In the genomic region with DNA sequence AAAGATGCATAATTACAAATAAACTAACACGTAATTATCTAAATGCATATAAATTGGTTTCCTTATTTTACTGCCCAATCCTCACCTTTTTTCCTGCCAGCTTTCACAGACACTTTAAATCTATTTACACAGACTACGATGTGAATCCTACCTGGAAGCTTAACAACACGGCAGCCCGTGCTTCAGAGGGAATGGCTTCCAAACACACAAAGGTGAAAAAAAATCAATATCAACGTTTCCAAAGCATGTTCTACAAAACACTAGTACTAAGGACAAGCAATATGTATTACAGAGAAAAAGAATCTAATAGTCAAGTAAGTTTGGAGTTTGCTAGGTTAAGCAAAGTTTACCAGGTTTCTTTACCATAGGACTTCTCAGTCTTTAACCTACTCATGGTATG, we compare ENCODE assay signal across 1 cellular context.
TF ChIP-seq lines count a peak whose summit lies in the region.

No MANE protein-coding gene starts in this region.

TF ChIP-seq in HepG2, 621 proteins besides CTCF, POLR2A, EP300 and RAD21:
- no peak for TF ChIP-seq HOXA3 (CRISPR knock-in tag; IDR thresholded peaks at IDR 0.05)
- peak; percentile 28 for TF ChIP-seq ZEB1 (IDR thresholded peaks at IDR 0.05; ENCODE audit: insufficient replicate concordance, low read depth)
- TF ChIP-seq GATAD2A (CRISPR knock-in tag; IDR thresholded peaks at IDR 0.05): peak; percentile 57
- TF ChIP-seq ZNF33B (CRISPR knock-in tag; IDR thresholded peaks at IDR 0.05): no peak
- TF ChIP-seq LCORL (IDR thresholded peaks at IDR 0.05): no peak
- TF ChIP-seq LCORL (CRISPR knock-in tag; IDR thresholded peaks at IDR 0.05): 0 out of 2 replicates have a peak, but pooled peaks have one; percentile 13
- no peak for TF ChIP-seq ZBTB7B (CRISPR knock-in tag; IDR thresholded peaks at IDR 0.05)
- TF ChIP-seq, protein P1, sequence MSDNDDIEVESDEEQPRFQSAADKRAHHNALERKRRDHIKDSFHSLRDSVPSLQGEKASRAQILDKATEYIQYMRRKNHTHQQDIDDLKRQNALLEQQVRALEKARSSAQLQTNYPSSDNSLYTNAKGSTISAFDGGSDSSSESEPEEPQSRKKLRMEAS (IDR thresholded peaks at IDR 0.05): peak; percentile 22; the same call in 1 of the 2 replicates
- no peak for TF ChIP-seq CEBPB (IDR thresholded peaks at IDR 0.05; ENCODE audit: borderline replicate concordance, low read depth, low read length)
- TF ChIP-seq FOXJ3 (CRISPR knock-in tag; IDR thresholded peaks at IDR 0.05; ENCODE audit: borderline replicate concordance): peak; percentile 36; the same call in 1 of the 2 replicates
- TF ChIP-seq ZNF20 (CRISPR knock-in tag; IDR thresholded peaks at IDR 0.05): no peak
- 0 out of 2 replicates have a peak, but pooled peaks have one; percentile 18 for TF ChIP-seq ZNF205 (CRISPR knock-in tag; IDR thresholded peaks at IDR 0.05)
- TF ChIP-seq ATF2 (CRISPR knock-in tag; IDR thresholded peaks at IDR 0.05): 0 out of 2 replicates have a peak, but pooled peaks have one; percentile 42
- TF ChIP-seq, protein P2, sequence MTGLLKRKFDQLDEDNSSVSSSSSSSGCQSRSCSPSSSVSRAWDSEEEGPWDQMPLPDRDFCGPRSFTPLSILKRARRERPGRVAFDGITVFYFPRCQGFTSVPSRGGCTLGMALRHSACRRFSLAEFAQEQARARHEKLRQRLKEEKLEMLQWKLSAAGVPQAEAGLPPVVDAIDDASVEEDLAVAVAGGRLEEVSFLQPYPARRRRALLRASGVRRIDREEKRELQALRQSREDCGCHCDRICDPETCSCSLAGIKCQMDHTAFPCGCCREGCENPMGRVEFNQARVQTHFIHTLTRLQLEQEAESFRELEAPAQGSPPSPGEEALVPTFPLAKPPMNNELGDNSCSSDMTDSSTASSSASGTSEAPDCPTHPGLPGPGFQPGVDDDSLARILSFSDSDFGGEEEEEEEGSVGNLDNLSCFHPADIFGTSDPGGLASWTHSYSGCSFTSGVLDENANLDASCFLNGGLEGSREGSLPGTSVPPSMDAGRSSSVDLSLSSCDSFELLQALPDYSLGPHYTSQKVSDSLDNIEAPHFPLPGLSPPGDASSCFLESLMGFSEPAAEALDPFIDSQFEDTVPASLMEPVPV (CRISPR knock-in tag; IDR thresholded peaks at IDR 0.05): no peak
- TF ChIP-seq HHEX (CRISPR knock-in tag; IDR thresholded peaks at IDR 0.05): no peak
- TF ChIP-seq ZNF331 (CRISPR knock-in tag; IDR thresholded peaks at IDR 0.05): peak; percentile 10; the same call in 1 of the 2 replicates
- TF ChIP-seq, protein P3, sequence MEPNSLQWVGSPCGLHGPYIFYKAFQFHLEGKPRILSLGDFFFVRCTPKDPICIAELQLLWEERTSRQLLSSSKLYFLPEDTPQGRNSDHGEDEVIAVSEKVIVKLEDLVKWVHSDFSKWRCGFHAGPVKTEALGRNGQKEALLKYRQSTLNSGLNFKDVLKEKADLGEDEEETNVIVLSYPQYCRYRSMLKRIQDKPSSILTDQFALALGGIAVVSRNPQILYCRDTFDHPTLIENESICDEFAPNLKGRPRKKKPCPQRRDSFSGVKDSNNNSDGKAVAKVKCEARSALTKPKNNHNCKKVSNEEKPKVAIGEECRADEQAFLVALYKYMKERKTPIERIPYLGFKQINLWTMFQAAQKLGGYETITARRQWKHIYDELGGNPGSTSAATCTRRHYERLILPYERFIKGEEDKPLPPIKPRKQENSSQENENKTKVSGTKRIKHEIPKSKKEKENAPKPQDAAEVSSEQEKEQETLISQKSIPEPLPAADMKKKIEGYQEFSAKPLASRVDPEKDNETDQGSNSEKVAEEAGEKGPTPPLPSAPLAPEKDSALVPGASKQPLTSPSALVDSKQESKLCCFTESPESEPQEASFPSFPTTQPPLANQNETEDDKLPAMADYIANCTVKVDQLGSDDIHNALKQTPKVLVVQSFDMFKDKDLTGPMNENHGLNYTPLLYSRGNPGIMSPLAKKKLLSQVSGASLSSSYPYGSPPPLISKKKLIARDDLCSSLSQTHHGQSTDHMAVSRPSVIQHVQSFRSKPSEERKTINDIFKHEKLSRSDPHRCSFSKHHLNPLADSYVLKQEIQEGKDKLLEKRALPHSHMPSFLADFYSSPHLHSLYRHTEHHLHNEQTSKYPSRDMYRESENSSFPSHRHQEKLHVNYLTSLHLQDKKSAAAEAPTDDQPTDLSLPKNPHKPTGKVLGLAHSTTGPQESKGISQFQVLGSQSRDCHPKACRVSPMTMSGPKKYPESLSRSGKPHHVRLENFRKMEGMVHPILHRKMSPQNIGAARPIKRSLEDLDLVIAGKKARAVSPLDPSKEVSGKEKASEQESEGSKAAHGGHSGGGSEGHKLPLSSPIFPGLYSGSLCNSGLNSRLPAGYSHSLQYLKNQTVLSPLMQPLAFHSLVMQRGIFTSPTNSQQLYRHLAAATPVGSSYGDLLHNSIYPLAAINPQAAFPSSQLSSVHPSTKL (CRISPR knock-in tag; IDR thresholded peaks at IDR 0.05): peak; percentile 15; the same call in 1 of the 2 replicates
- peak; percentile 23; the same call in 1 of the 2 replicates for TF ChIP-seq SALL1 (CRISPR knock-in tag; IDR thresholded peaks at IDR 0.05)
- no peak for TF ChIP-seq ZNF446 (CRISPR knock-in tag; IDR thresholded peaks at IDR 0.05)
- TF ChIP-seq ONECUT2 (CRISPR knock-in tag; IDR thresholded peaks at IDR 0.05): peak; percentile 81
- TF ChIP-seq KMT2A (CRISPR knock-in tag; IDR thresholded peaks at IDR 0.05): peak; percentile 54; the same call in 1 of the 2 replicates
- peak; percentile 28; the same call in 1 of the 2 replicates for TF ChIP-seq SAP130 (CRISPR knock-in tag; IDR thresholded peaks at IDR 0.05; ENCODE audit: low read depth)
- TF ChIP-seq HDAC1 (CRISPR knock-in tag; IDR thresholded peaks at IDR 0.05): 0 out of 2 replicates have a peak, but pooled peaks have one; percentile 21
- TF ChIP-seq, protein P4, sequence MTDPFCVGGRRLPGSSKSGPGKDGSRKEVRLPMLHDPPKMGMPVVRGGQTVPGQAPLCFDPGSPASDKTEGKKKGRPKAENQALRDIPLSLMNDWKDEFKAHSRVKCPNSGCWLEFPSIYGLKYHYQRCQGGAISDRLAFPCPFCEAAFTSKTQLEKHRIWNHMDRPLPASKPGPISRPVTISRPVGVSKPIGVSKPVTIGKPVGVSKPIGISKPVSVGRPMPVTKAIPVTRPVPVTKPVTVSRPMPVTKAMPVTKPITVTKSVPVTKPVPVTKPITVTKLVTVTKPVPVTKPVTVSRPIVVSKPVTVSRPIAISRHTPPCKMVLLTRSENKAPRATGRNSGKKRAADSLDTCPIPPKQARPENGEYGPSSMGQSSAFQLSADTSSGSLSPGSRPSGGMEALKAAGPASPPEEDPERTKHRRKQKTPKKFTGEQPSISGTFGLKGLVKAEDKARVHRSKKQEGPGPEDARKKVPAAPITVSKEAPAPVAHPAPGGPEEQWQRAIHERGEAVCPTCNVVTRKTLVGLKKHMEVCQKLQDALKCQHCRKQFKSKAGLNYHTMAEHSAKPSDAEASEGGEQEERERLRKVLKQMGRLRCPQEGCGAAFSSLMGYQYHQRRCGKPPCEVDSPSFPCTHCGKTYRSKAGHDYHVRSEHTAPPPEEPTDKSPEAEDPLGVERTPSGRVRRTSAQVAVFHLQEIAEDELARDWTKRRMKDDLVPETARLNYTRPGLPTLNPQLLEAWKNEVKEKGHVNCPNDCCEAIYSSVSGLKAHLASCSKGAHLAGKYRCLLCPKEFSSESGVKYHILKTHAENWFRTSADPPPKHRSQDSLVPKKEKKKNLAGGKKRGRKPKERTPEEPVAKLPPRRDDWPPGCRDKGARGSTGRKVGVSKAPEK (CRISPR knock-in tag; IDR thresholded peaks at IDR 0.05; ENCODE audit: borderline replicate concordance): no peak
- TF ChIP-seq ZUFSP (CRISPR knock-in tag; IDR thresholded peaks at IDR 0.05; ENCODE audit: borderline replicate concordance): no peak
